Comparison of ENCODE assay signal across 19 cellular contexts in genomic region chr20:61510778-61511330, GRCh38.
DNase-seq lines count a peak whose midpoint lies in the region; ATAC-seq lines count a peak whose summit lies in the region.
"Had no signal": no experiment of that assay in that cellular context is flagged by ENCODE, and none has a peak within 500 bp of the region (broad histone marks: within the 10 kb centered on the region; RNA-seq: fewer than 3 reads in every experiment).

No MANE protein-coding gene starts in this region.

- peak overlapping the region; percentile 27 for H2BK12ac ChIP-seq in neuronal stem cell (ENCODE audit: low read length)

- H3K4me1 ChIP-seq in neuronal stem cell (ENCODE audit: control insufficient read depth in 2 of 2, insufficient read depth in 1 of 2, low read depth in 1 of 2, low read length in 2 of 2) = peaks cover 15 to 26% of the 10 kb centered on the region in 2 donors
- H3K4me1 ChIP-seq: Caco-2 had no signal

- H4K91ac ChIP-seq in neuronal stem cell (ENCODE audit: low read depth, low read length, poor library complexity) = no peak overlapping the region

- no peak overlapping the region for H3K14ac ChIP-seq in neuronal stem cell (ENCODE audit: low read length)

- no peaks in the 10 kb centered on the region for H3K9me3 ChIP-seq in neuronal stem cell (replicated peaks in 1 of 2; ENCODE audit: control insufficient read depth in 2 of 2, insufficient read depth in 1 of 2, low read depth in 1 of 2, low read length in 2 of 2)
- H3K9me3 ChIP-seq: Caco-2 had no signal

- no CpG with 5 or more reads among the region's 7 CpGs for WGBS in neuronal stem cell (ENCODE audit: extremely low coverage in 2 of 2, insufficient read length in 2 of 2, insufficient replicate concordance in 1 of 2), 2 donors

- H2BK15ac ChIP-seq in neuronal stem cell (ENCODE audit: low read length) = no peak overlapping the region

- peak overlapping the region; percentile 35 for H2AK5ac ChIP-seq in neuronal stem cell (ENCODE audit: low read depth, low read length)

- peak overlapping the region; percentile 41 for H2BK5ac ChIP-seq in neuronal stem cell (ENCODE audit: low read length)

- H3K79me1 ChIP-seq in neuronal stem cell (ENCODE audit: low read depth, low read length) = peaks cover 2% of the 10 kb centered on the region

- H3K4me3 Mint-ChIP-seq in activated T-cell treated with anti-CD3 and anti-CD28 coated beads, Interleukin-2, amount 50 U/mL, for 4 hours = no peak overlapping the region
- H3K4me3 Mint-ChIP-seq: CD4-positive, alpha-beta T cell had no signal

- no peaks in the 10 kb centered on the region for H3K36me3 Mint-ChIP-seq in activated T-cell treated with anti-CD3 and anti-CD28 coated beads, Interleukin-2, amount 50 U/mL, for 4 hours (ENCODE audit: insufficient read depth)
- H3K36me3 Mint-ChIP-seq: IgD-negative memory B cell had no signal

- H3K18ac ChIP-seq in neuronal stem cell (ENCODE audit: low read length) = peak overlapping the region; percentile 51

- H3K4me1 Mint-ChIP-seq in activated T-cell treated with anti-CD3 and anti-CD28 coated beads, Interleukin-2, amount 50 U/mL, for 4 hours (ENCODE audit: low read depth) = no peaks in the 10 kb centered on the region
- H3K4me1 Mint-ChIP-seq: IgD-negative memory B cell had no signal

- H3K23ac ChIP-seq in neuronal stem cell (ENCODE audit: low read depth, low read length, poor library complexity) = no peak overlapping the region

- no peaks in the 10 kb centered on the region for H3K9me3 Mint-ChIP-seq in activated T-cell treated with anti-CD3 and anti-CD28 coated beads, Interleukin-2, amount 50 U/mL, for 4 hours
- H3K9me3 Mint-ChIP-seq: CD4-positive, alpha-beta T cell had no signal

- H2AFZ ChIP-seq in neuronal stem cell (ENCODE audit: low read length) = no peak overlapping the region

- no peaks in the 10 kb centered on the region for H3K36me3 ChIP-seq in neuronal stem cell (replicated peaks in 1 of 2; ENCODE audit: control insufficient read depth in 2 of 2, insufficient read depth in 2 of 2, low read length in 2 of 2)

- H4K8ac ChIP-seq in neuronal stem cell (ENCODE audit: low read depth, low read length) = no peak overlapping the region

- peak; percentile 56 to 59 for ATAC-seq in activated T-cell treated with anti-CD3 and anti-CD28 coated beads, Interleukin-2, amount 50 U/mL, for 4 hours
- no peak for ATAC-seq in HG02970 (IDR thresholded peaks at IDR 0.05; ENCODE audit: low FRiP score, unreplicated experiment)
- ATAC-seq: Panc1 had no signal

- peaks cover 2% of the 10 kb centered on the region for H3K27me3 Mint-ChIP-seq in activated T-cell treated with anti-CD3 and anti-CD28 coated beads, Interleukin-2, amount 50 U/mL, for 4 hours (ENCODE audit: low read depth)
- H3K27me3 Mint-ChIP-seq: CD4-positive, alpha-beta T cell; IgD-negative memory B cell had no signal

- no peak overlapping the region for H3K27ac ChIP-seq in neuronal stem cell (replicated peaks; ENCODE audit: low read length)

- H3K9ac ChIP-seq in neuronal stem cell (ENCODE audit: low read depth, low read length, poor library complexity) = no peak overlapping the region

- H3K4me2 ChIP-seq in neuronal stem cell (ENCODE audit: insufficient read depth, low read length, poor library complexity, severe bottlenecking) = no peak overlapping the region

- H2BK120ac ChIP-seq in neuronal stem cell (ENCODE audit: low read depth, low read length) = no peak overlapping the region

- H3K27me3 ChIP-seq in neuronal stem cell (ENCODE audit: control insufficient read depth in 3 of 3, insufficient read depth in 3 of 3, low read depth in 1 of 3, low read length in 3 of 3) = no peaks in the 10 kb centered on the region

- H3K4ac ChIP-seq in neuronal stem cell (ENCODE audit: low read length) = no peak overlapping the region

- no peak for DNase-seq in activated T-cell treated with anti-CD3 and anti-CD28 coated beads, Interleukin-2, amount 50 U/mL, for 4 hours
- DNase-seq in activated T-cell treated with anti-CD3 and anti-CD28 coated beads for 4 hours (no peak), neuronal stem cell (ENCODE audit: low spot score) (no peak), hippocampal formation (lab: John Stamatoyannopoulos, UW) (no peak)
- peak; percentile 38 for DNase-seq in stimulated activated CD4-positive, alpha-beta T cell treated with anti-CD3 and anti-CD28 coated beads, Interleukin-1b, Interleukin-23, amount 100 ng/mL, for 48 hours
- no peak for DNase-seq in stimulated activated CD4-positive, alpha-beta T cell treated with anti-CD3 and anti-CD28 coated beads, Interleukin-4, amount 100 ng/mL, for 24 hours
- DNase-seq: Caco-2; CD4-positive, alpha-beta T cell; DMS 273 treated with DMSO at 0.1 percent for 48 hours; DMS79 treated with DMSO at 0.1 percent for 48 hours; NCI-H1694; NCI-H2081; NCI-H2171; NCI-H345; NCI-H524; NCI-H774 had no signal

- H3K4me3 ChIP-seq in neuronal stem cell (ENCODE audit: low read length in 2 of 2) = no peak overlapping the region
